In genomic region chr12:32568241-32568640, GRCh38 we compare ENCODE assay signal across 13 cellular contexts.
DNase-seq lines count a peak whose midpoint lies in the region; ATAC-seq and TF ChIP-seq lines count a peak whose summit lies in the region.
"Had no signal": no experiment of that assay in that cellular context is flagged by ENCODE, and none has a peak within 500 bp of the region (broad histone marks: within the 10 kb centered on the region; RNA-seq: fewer than 3 reads in every experiment).

No MANE protein-coding gene starts in this region.

- H3K27ac Mint-ChIP-seq in activated T-helper 2 cell treated with anti-CD3 and anti-CD28 coated beads, Interferon-gamma antibody, Interleukin-2, Interleukin-4, amounts not matched to agents 10 μg/mL and 5 μg/mL and 100 μg/mL, durations not matched to agents 14 hours and 24 hours and 36 hours, result no peak overlapping the region

- H3K27me3 ChIP-seq in gastrocnemius medialis, result no peaks in the 10 kb centered on the region

- no peaks in the 10 kb centered on the region for H3K27me3 Mint-ChIP-seq in activated T-helper 2 cell treated with anti-CD3 and anti-CD28 coated beads, Interferon-gamma antibody, Interleukin-2, Interleukin-4, amounts not matched to agents 10 μg/mL and 5 μg/mL and 100 μg/mL, durations not matched to agents 14 hours and 24 hours and 36 hours (ENCODE audit: low read depth)

- DNase-seq in HCEC 1CT (peak; percentile 92), foreskin melanocyte (peak; percentile 96), gastrocnemius medialis (no peak), DMS153 treated with DMSO at 0.1 percent for 48 hours (lab: John Stamatoyannopoulos, UW; ENCODE audit: unreplicated experiment) (no peak), RPMI8226 (no peak), NCI-H1092 (lab: John Stamatoyannopoulos, UW) (no peak)
- no peak for DNase-seq in activated T-helper 2 cell treated with anti-CD3 and anti-CD28 coated beads, Interferon-gamma antibody, Interleukin-2, Interleukin-4, amounts not matched to agents 10 μg/mL and 5 μg/mL and 100 μg/mL, durations not matched to agents 14 hours and 24 hours and 36 hours (ENCODE audit: low spot score)
- DNase-seq: activated CD4-positive, alpha-beta T cell treated with anti-CD3 and anti-CD28 coated beads for 1 hour; effector CD4-positive, alpha-beta T cell; NCI-H2107; posterior cingulate gyrus had no signal

- no peak for TF ChIP-seq POLR2A in gastrocnemius medialis (IDR thresholded peaks at IDR 0.05)

- no peaks in the 10 kb centered on the region for H3K9me3 ChIP-seq in gastrocnemius medialis
- H3K9me3 ChIP-seq: thoracic aorta had no signal

- H3K4me1 Mint-ChIP-seq in activated T-helper 2 cell treated with anti-CD3 and anti-CD28 coated beads, Interferon-gamma antibody, Interleukin-2, Interleukin-4, amounts not matched to agents 10 μg/mL and 5 μg/mL and 100 μg/mL, durations not matched to agents 14 hours and 24 hours and 36 hours (ENCODE audit: low read depth), result peaks cover 17% of the 10 kb centered on the region

- H3K4me3 Mint-ChIP-seq in activated T-helper 2 cell treated with anti-CD3 and anti-CD28 coated beads, Interferon-gamma antibody, Interleukin-2, Interleukin-4, amounts not matched to agents 10 μg/mL and 5 μg/mL and 100 μg/mL, durations not matched to agents 14 hours and 24 hours and 36 hours (ENCODE audit: low read depth), result no peak overlapping the region

- H3K36me3 Mint-ChIP-seq in activated T-helper 2 cell treated with anti-CD3 and anti-CD28 coated beads, Interferon-gamma antibody, Interleukin-2, Interleukin-4, amounts not matched to agents 10 μg/mL and 5 μg/mL and 100 μg/mL, durations not matched to agents 14 hours and 24 hours and 36 hours (ENCODE audit: low read depth), result no peaks in the 10 kb centered on the region

- intact Hi-C loops in gastrocnemius medialis (cut with DNase I; ENCODE audit: low total_unique reads), result no loop called here
- intact Hi-C loops in activated T-helper 2 cell treated with anti-CD3 and anti-CD28 coated beads, Interferon-gamma antibody, Interleukin-2, Interleukin-4, amounts not matched to agents 10 μg/mL and 5 μg/mL and 100 μg/mL, durations not matched to agents 14 hours and 24 hours and 36 hours (cut with micrococcal nuclease), result no loop called here

- in situ Hi-C loops in gastrocnemius medialis (cut with MboI; ENCODE audit: low sequenced_read_pairs in 4 of 4), result loop anchor here in 1 of 4 donors (25.0 kb wide), 1 partner anchor 106 kb away; no protein-coding TSS in a partner anchor

- no peak for TF ChIP-seq CTCF in gastrocnemius medialis (IDR thresholded peaks at IDR 0.05 in 4 of 5, conservative IDR thresholded peaks at IDR 0.05 in 1 of 5)

- ATAC-seq in SK-N-SH treated with all-trans-retinoic acid at 6 μM for 48 hours (peak; percentile 94), gastrocnemius medialis (peak; percentile 34)

- H3K36me3 ChIP-seq in gastrocnemius medialis, result peaks cover 0 to 7% of the 10 kb centered on the region in 2 donors
- H3K36me3 ChIP-seq: thoracic aorta had no signal

- H3K27ac ChIP-seq in gastrocnemius medialis, result peak overlapping the region; percentile 8 to 61 (median 36)

- H3K4me1 ChIP-seq in gastrocnemius medialis, result peaks cover 43 to 61% of the 10 kb centered on the region in 2 donors

- H3K4me3 ChIP-seq in gastrocnemius medialis, result no peak overlapping the region
- H3K4me3 ChIP-seq: thoracic aorta had no signal

- no peaks in the 10 kb centered on the region for H3K9me3 Mint-ChIP-seq in activated T-helper 2 cell treated with anti-CD3 and anti-CD28 coated beads, Interferon-gamma antibody, Interleukin-2, Interleukin-4, amounts not matched to agents 10 μg/mL and 5 μg/mL and 100 μg/mL, durations not matched to agents 14 hours and 24 hours and 36 hours

TF ChIP-seq in SK-N-SH treated with all-trans-retinoic acid at 6 μM for 48 hours, 23 proteins besides CTCF, POLR2A, EP300 and RAD21:
- TF ChIP-seq ZNF565 (CRISPR knock-in tag; conservative IDR thresholded peaks at IDR 0.05; ENCODE audit: low read depth) (no peak), ISL1 (CRISPR knock-in tag; IDR thresholded peaks at IDR 0.05) (peak; percentile 53), CSDC2 (CRISPR knock-in tag; IDR thresholded peaks at IDR 0.05) (no peak), CSRNP3 (CRISPR knock-in tag; IDR thresholded peaks at IDR 0.05) (no peak), ZFP30 (CRISPR knock-in tag; IDR thresholded peaks at IDR 0.05) (no peak), OSR1 (CRISPR knock-in tag; IDR thresholded peaks at IDR 0.05) (no peak)

Comparison
In these comparisons a context has a peak if more than half of its experiments do, and no peak if none do; other contexts are left out.
1. DNase-seq: peak in HCEC 1CT (single experiment) and foreskin melanocyte (single experiment); none in gastrocnemius medialis (0 of 2), DMS153 treated with DMSO at 0.1 percent for 48 hours (single experiment), RPMI8226 (single experiment), NCI-H1092 (single experiment) and activated T-helper 2 cell treated with anti-CD3 and anti-CD28 coated beads, Interferon-gamma antibody, Interleukin-2, Interleukin-4, amounts not matched to agents 10 μg/mL and 5 μg/mL and 100 μg/mL, durations not matched to agents 14 hours and 24 hours and 36 hours (single experiment).